Comparison of ENCODE assay signal across 8 cellular contexts in the genomic region with DNA sequence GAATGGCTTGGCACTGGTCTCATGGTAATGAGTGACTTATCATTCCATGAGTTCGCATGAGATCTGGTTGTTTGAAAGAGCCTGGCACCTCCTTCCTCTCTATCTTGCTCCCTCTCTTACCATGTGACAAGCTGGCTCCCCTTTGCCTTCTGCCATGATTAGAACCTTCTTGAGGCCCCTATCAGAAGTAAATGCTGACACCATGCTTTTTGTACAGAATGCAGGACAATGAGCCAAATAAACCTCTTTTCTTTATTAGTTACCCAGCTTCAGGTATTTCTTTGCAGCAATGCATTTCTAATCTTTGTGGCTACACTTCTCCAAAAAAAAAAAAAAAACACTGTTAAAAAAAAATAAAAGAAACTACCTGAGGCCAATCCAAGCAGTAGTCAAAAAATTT. TPM values are rescaled to one million over a fixed set of nuclear protein-coding genes. Genes with fewer than 3 reads are reported as not detected.
"Had no signal": no experiment of that assay in that cellular context is flagged by ENCODE, and none has a peak within 500 bp of the region (broad histone marks: within the 10 kb centered on the region; RNA-seq: fewer than 3 reads in every experiment).

No MANE protein-coding gene starts in this region.

- H3K4me3 ChIP-seq: GM12878 had no signal

- DNase-seq: GDM1, GF-D8 had no signal

- ATAC-seq: GM12878 had no signal

- FAIRE-seq: G401.6, GM12878, GM12891, GM12892, GM18507, GM19239 had no signal

RNA-seq across cellular contexts. Expression of a gene that starts 17.1 kb away (rescaled TPM):
- polyA plus RNA-seq: GM12878 had no signal
